1 cellular context compared by ENCODE assay signal in the genomic region with DNA sequence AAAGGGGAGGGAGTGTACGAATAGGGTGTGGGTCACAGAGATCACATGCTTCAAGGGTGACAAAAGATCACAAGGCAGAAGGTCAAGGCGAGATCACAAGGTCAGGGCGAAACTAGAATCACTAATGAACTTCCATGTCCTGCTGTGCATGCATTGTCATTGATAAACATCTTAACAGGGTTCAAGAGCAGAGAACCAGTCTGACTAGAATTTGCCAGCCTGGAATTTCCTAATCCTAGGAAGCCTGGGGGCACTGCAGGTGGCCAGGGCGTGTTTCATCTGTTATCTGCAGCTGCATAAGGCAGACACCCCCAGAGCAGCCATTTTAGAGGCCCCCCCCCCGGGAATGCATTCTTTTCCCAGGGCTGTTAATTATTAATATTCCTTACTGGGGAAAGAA.
TF ChIP-seq lines count a peak whose summit lies in the region.
"Not testable (repeated sequence)": the region's sequence is repeated elsewhere in the genome, so short reads cannot be mapped to it uniquely, and the experiment has no call there.

No MANE protein-coding gene starts in this region.

TF ChIP-seq in HepG2, 621 proteins besides CTCF, POLR2A, EP300 and RAD21:
- peak; percentile 41 for TF ChIP-seq TEAD3 (CRISPR knock-in tag; optimal IDR thresholded peaks at IDR 0.05; ENCODE audit: borderline replicate concordance)
- TF ChIP-seq HMG20A (CRISPR knock-in tag; IDR thresholded peaks at IDR 0.05; ENCODE audit: borderline replicate concordance): peak; percentile 12; the same call in 1 of the 2 replicates
- TF ChIP-seq RARA (CRISPR knock-in tag; IDR thresholded peaks at IDR 0.05): peak; percentile 88
- peak; percentile 47; the same call in 1 of the 2 replicates for TF ChIP-seq HNF4A (CRISPR knock-in tag; IDR thresholded peaks at IDR 0.05)
- 0 out of 2 replicates have a peak, but pooled peaks have one; percentile 15 for TF ChIP-seq HOXA3 (CRISPR knock-in tag; IDR thresholded peaks at IDR 0.05)
- peak; percentile 60 for TF ChIP-seq NR2F6 (IDR thresholded peaks at IDR 0.05)
- TF ChIP-seq NR2F6 (CRISPR knock-in tag; IDR thresholded peaks at IDR 0.05): peak; percentile 64; the same call in 1 of the 2 replicates
- 0 out of 2 replicates have a peak, but pooled peaks have one; percentile 15 for TF ChIP-seq NR2C2 (CRISPR knock-in tag; IDR thresholded peaks at IDR 0.05; ENCODE audit: borderline replicate concordance)
- peak; percentile 33; the same call in 1 of the 2 replicates for TF ChIP-seq SOX5 (CRISPR knock-in tag; IDR thresholded peaks at IDR 0.05; ENCODE audit: borderline replicate concordance)
- TF ChIP-seq, protein P1, sequence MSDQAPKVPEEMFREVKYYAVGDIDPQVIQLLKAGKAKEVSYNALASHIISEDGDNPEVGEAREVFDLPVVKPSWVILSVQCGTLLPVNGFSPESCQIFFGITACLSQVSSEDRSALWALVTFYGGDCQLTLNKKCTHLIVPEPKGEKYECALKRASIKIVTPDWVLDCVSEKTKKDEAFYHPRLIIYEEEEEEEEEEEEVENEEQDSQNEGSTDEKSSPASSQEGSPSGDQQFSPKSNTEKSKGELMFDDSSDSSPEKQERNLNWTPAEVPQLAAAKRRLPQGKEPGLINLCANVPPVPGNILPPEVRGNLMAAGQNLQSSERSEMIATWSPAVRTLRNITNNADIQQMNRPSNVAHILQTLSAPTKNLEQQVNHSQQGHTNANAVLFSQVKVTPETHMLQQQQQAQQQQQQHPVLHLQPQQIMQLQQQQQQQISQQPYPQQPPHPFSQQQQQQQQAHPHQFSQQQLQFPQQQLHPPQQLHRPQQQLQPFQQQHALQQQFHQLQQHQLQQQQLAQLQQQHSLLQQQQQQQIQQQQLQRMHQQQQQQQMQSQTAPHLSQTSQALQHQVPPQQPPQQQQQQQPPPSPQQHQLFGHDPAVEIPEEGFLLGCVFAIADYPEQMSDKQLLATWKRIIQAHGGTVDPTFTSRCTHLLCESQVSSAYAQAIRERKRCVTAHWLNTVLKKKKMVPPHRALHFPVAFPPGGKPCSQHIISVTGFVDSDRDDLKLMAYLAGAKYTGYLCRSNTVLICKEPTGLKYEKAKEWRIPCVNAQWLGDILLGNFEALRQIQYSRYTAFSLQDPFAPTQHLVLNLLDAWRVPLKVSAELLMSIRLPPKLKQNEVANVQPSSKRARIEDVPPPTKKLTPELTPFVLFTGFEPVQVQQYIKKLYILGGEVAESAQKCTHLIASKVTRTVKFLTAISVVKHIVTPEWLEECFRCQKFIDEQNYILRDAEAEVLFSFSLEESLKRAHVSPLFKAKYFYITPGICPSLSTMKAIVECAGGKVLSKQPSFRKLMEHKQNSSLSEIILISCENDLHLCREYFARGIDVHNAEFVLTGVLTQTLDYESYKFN (CRISPR knock-in tag; conservative IDR thresholded peaks at IDR 0.05): 0 out of 2 replicates have a peak, but pooled peaks have one; percentile 38
- 0 out of 2 replicates have a peak, but pooled peaks have one; percentile 13 for TF ChIP-seq SAP130 (CRISPR knock-in tag; IDR thresholded peaks at IDR 0.05; ENCODE audit: low read depth)
- TF ChIP-seq, protein P2, sequence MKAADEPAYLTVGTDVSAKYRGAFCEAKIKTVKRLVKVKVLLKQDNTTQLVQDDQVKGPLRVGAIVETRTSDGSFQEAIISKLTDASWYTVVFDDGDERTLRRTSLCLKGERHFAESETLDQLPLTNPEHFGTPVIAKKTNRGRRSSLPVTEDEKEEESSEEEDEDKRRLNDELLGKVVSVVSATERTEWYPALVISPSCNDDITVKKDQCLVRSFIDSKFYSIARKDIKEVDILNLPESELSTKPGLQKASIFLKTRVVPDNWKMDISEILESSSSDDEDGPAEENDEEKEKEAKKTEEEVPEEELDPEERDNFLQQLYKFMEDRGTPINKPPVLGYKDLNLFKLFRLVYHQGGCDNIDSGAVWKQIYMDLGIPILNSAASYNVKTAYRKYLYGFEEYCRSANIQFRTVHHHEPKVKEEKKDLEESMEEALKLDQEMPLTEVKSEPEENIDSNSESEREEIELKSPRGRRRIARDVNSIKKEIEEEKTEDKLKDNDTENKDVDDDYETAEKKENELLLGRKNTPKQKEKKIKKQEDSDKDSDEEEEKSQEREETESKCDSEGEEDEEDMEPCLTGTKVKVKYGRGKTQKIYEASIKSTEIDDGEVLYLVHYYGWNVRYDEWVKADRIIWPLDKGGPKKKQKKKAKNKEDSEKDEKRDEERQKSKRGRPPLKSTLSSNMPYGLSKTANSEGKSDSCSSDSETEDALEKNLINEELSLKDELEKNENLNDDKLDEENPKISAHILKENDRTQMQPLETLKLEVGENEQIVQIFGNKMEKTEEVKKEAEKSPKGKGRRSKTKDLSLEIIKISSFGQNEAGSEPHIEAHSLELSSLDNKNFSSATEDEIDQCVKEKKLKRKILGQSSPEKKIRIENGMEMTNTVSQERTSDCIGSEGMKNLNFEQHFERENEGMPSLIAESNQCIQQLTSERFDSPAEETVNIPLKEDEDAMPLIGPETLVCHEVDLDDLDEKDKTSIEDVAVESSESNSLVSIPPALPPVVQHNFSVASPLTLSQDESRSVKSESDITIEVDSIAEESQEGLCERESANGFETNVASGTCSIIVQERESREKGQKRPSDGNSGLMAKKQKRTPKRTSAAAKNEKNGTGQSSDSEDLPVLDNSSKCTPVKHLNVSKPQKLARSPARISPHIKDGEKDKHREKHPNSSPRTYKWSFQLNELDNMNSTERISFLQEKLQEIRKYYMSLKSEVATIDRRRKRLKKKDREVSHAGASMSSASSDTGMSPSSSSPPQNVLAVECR (CRISPR knock-in tag; IDR thresholded peaks at IDR 0.05; ENCODE audit: borderline replicate concordance): peak; percentile 17; the same call in 1 of the 2 replicates
- TF ChIP-seq TBX2 (CRISPR knock-in tag; IDR thresholded peaks at IDR 0.05; ENCODE audit: borderline replicate concordance): peak; percentile 35; the same call in 1 of the 2 replicates
- TF ChIP-seq, protein P3, sequence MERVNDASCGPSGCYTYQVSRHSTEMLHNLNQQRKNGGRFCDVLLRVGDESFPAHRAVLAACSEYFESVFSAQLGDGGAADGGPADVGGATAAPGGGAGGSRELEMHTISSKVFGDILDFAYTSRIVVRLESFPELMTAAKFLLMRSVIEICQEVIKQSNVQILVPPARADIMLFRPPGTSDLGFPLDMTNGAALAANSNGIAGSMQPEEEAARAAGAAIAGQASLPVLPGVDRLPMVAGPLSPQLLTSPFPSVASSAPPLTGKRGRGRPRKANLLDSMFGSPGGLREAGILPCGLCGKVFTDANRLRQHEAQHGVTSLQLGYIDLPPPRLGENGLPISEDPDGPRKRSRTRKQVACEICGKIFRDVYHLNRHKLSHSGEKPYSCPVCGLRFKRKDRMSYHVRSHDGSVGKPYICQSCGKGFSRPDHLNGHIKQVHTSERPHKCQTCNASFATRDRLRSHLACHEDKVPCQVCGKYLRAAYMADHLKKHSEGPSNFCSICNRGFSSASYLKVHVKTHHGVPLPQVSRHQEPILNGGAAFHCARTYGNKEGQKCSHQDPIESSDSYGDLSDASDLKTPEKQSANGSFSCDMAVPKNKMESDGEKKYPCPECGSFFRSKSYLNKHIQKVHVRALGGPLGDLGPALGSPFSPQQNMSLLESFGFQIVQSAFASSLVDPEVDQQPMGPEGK (CRISPR knock-in tag; IDR thresholded peaks at IDR 0.05): peak; percentile 93
- TF ChIP-seq SOX6, FOXP1 (IDR thresholded peaks at IDR 0.05): not testable (repeated sequence)
- TF ChIP-seq SOX6 (CRISPR knock-in tag; IDR thresholded peaks at IDR 0.05): peak; percentile 75
- TF ChIP-seq, protein P4, sequence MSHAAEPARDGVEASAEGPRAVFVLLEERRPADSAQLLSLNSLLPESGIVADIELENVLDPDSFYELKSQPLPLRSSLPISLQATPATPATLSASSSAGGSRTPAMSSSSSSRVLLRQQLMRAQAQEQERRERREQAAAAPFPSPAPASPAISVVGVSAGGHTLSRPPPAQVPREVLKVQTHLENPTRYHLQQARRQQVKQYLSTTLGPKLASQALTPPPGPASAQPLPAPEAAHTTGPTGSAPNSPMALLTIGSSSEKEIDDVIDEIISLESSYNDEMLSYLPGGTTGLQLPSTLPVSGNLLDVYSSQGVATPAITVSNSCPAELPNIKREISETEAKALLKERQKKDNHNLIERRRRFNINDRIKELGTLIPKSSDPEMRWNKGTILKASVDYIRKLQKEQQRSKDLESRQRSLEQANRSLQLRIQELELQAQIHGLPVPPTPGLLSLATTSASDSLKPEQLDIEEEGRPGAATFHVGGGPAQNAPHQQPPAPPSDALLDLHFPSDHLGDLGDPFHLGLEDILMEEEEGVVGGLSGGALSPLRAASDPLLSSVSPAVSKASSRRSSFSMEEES (CRISPR knock-in tag; IDR thresholded peaks at IDR 0.05): peak; percentile 49
- 0 out of 2 replicates have a peak, but pooled peaks have one; percentile 11 for TF ChIP-seq SOX13 (IDR thresholded peaks at IDR 0.05)
- TF ChIP-seq SOX13 (CRISPR knock-in tag; conservative IDR thresholded peaks at IDR 0.05 in 1 of 2, IDR thresholded peaks at IDR 0.05 in 1 of 2): peak in 1 of 2 experiments; percentile 51; a peak in 2 of 4 replicates
- TF ChIP-seq FOXP1 (CRISPR knock-in tag; IDR thresholded peaks at IDR 0.05): 0 out of 2 replicates have a peak, but pooled peaks have one; percentile 21
- TF ChIP-seq, protein P5, sequence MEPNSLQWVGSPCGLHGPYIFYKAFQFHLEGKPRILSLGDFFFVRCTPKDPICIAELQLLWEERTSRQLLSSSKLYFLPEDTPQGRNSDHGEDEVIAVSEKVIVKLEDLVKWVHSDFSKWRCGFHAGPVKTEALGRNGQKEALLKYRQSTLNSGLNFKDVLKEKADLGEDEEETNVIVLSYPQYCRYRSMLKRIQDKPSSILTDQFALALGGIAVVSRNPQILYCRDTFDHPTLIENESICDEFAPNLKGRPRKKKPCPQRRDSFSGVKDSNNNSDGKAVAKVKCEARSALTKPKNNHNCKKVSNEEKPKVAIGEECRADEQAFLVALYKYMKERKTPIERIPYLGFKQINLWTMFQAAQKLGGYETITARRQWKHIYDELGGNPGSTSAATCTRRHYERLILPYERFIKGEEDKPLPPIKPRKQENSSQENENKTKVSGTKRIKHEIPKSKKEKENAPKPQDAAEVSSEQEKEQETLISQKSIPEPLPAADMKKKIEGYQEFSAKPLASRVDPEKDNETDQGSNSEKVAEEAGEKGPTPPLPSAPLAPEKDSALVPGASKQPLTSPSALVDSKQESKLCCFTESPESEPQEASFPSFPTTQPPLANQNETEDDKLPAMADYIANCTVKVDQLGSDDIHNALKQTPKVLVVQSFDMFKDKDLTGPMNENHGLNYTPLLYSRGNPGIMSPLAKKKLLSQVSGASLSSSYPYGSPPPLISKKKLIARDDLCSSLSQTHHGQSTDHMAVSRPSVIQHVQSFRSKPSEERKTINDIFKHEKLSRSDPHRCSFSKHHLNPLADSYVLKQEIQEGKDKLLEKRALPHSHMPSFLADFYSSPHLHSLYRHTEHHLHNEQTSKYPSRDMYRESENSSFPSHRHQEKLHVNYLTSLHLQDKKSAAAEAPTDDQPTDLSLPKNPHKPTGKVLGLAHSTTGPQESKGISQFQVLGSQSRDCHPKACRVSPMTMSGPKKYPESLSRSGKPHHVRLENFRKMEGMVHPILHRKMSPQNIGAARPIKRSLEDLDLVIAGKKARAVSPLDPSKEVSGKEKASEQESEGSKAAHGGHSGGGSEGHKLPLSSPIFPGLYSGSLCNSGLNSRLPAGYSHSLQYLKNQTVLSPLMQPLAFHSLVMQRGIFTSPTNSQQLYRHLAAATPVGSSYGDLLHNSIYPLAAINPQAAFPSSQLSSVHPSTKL (CRISPR knock-in tag; IDR thresholded peaks at IDR 0.05): peak; percentile 66
- TF ChIP-seq HNF1A (IDR thresholded peaks at IDR 0.05; ENCODE audit: low read depth): peak; percentile 63
- peak; percentile 62; the same call in 1 of the 2 replicates for TF ChIP-seq HNF1A (CRISPR knock-in tag; IDR thresholded peaks at IDR 0.05; ENCODE audit: borderline replicate concordance)
- TF ChIP-seq NR2F1 (CRISPR knock-in tag; IDR thresholded peaks at IDR 0.05): peak; percentile 71 to 77; a peak in 3 of 4 replicates
- TF ChIP-seq RXRA (CRISPR knock-in tag; IDR thresholded peaks at IDR 0.05): peak; percentile 39; the same call in 1 of the 2 replicates
- 0 out of 2 replicates have a peak, but pooled peaks have one; percentile 36 for TF ChIP-seq SALL1 (CRISPR knock-in tag; IDR thresholded peaks at IDR 0.05)
- TF ChIP-seq SKI (IDR thresholded peaks at IDR 0.05; ENCODE audit: partially characterized antibody): peak; percentile 45
- TF ChIP-seq PHF21A (CRISPR knock-in tag; IDR thresholded peaks at IDR 0.05): 0 out of 2 replicates have a peak, but pooled peaks have one; percentile 31
- TF ChIP-seq, protein P6, sequence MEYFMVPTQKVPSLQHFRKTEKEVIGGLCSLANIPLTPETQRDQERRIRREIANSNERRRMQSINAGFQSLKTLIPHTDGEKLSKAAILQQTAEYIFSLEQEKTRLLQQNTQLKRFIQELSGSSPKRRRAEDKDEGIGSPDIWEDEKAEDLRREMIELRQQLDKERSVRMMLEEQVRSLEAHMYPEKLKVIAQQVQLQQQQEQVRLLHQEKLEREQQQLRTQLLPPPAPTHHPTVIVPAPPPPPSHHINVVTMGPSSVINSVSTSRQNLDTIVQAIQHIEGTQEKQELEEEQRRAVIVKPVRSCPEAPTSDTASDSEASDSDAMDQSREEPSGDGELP (IDR thresholded peaks at IDR 0.05; ENCODE audit: borderline replicate concordance, low read depth): peak; percentile 26; the same call in 1 of the 2 replicates
- TF ChIP-seq TCF7 (IDR thresholded peaks at IDR 0.05; ENCODE audit: low read depth): peak; percentile 26; the same call in 1 of the 2 replicates
